34 cellular contexts compared by ENCODE assay signal in the genomic region with DNA sequence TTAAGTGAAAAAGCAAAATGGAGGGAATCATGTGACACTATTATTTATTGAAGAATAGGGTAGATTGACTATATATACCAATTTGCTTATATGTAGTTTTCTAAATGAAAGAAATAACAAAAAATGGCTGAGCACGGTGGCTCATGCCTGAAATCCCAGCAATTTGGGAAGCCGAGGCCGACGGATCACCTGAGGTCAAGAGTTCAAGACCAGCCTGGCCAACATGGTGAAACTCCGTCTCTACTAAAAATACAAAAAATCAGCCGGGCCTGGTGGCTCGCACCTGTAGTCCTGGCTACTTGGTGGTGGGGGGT. TPM values are rescaled to one million over a fixed set of nuclear protein-coding genes. Genes with fewer than 3 reads are reported as not detected.
"Had no signal": no experiment of that assay in that cellular context is flagged by ENCODE, and none has a peak within 500 bp of the region (broad histone marks: within the 10 kb centered on the region; RNA-seq: fewer than 3 reads in every experiment).

No MANE protein-coding gene starts in this region.

- FAIRE-seq: astrocyte, bronchial epithelial cell had no signal

- H3K9me3 ChIP-seq: adrenal gland, ascending aorta, body of pancreas, breast epithelium had no signal

- H3K27ac ChIP-seq: adrenal gland, ascending aorta, body of pancreas, brain microvascular endothelial cell, breast epithelium, cardiac muscle cell had no signal

- H3K27me3 ChIP-seq: adrenal gland, ascending aorta, body of pancreas, brain microvascular endothelial cell, breast epithelium, cardiac muscle cell had no signal

- DNase-seq: activated effector memory CD4-positive, alpha-beta T cell treated with anti-CD3 and anti-CD28 coated beads, Interleukin-2, amount 50 U/mL, for 16 hours; activated effector memory CD4-positive, alpha-beta T cell treated with Interleukin-2 at 50 U/mL for 16 hours; activated gamma-delta T cell; activated gamma-delta T cell treated with Interleukin-2 at 50 U/mL for 16 hours; activated naive CD4-positive, alpha-beta T cell; activated naive CD4-positive, alpha-beta T cell treated with anti-CD3 and anti-CD28 coated beads for 36 hours; activated naive CD4-positive, alpha-beta T cell treated with anti-CD3 and anti-CD28 coated beads, Interleukin-2, amount 10 ng/mL, durations not matched to agents 7 days and 5 days; activated naive CD4-positive, alpha-beta T cell treated with anti-CD3 and anti-CD28 coated beads, Interleukin-2, amount 50 U/mL, for 16 hours; activated naive CD4-positive, alpha-beta T cell treated with Interleukin-2 at 50 U/mL for 16 hours; activated naive CD8-positive, alpha-beta T cell treated with anti-CD3 and anti-CD28 coated beads for 36 hours; activated naive CD8-positive, alpha-beta T cell treated with anti-CD3 and anti-CD28 coated beads, Interleukin-2, amount 10 ng/mL, durations not matched to agents 7 days and 5 days; activated naive CD8-positive, alpha-beta T cell treated with anti-CD3 and anti-CD28 coated beads, Interleukin-2, amount 50 U/mL, for 24 hours; activated T-cell treated with anti-CD3 and anti-CD28 coated beads, Interleukin-2, amount 50 U/mL, for 4 hours; activated T-cell treated with anti-CD3 and anti-CD28 coated beads, Interleukin-2, amount 50 U/mL, for 48 hours; activated T-cell treated with anti-CD3 and anti-CD28 coated beads, Interleukin-2, amount 50 U/mL, for 72 hours; adrenal gland; amniotic stem cell; amygdala; anterior cingulate cortex; aorta; body of pancreas; brain microvascular endothelial cell; caudate nucleus; central memory CD4-positive, alpha-beta T cell; cerebellar nuclear complex had no signal

- H3K4me1 ChIP-seq: adrenal gland, ascending aorta, body of pancreas, breast epithelium had no signal

- H3K4me3 ChIP-seq: adrenal gland, ascending aorta, body of pancreas, breast epithelium, cardiac muscle cell had no signal

- ATAC-seq: activated naive CD4-positive, alpha-beta T cell treated with anti-CD3 and anti-CD28 coated beads, Interleukin-2, amount 50 U/mL, for 72 hours; activated naive CD8-positive, alpha-beta T cell treated with anti-CD3 and anti-CD28 coated beads, Interleukin-2, amount 50 U/mL, for 24 hours; activated T-cell treated with anti-CD3 and anti-CD28 coated beads, Interleukin-2, amount 50 U/mL, for 4 hours; activated T-cell treated with anti-CD3 and anti-CD28 coated beads, Interleukin-2, amount 50 U/mL, for 72 hours; activated T-helper 17 cell treated with anti-CD3 and anti-CD28 coated beads, Interleukin-2, amount 50 U/mL, for 72 hours; body of pancreas had no signal

- H3K36me3 ChIP-seq: adrenal gland, ascending aorta, brain microvascular endothelial cell, breast epithelium, cardiac muscle cell had no signal

RNA-seq across cellular contexts. Expression of a gene that starts 59.3 kb away (rescaled TPM):
- total RNA-seq: activated naive CD4-positive, alpha-beta T cell treated with anti-CD3 and anti-CD28 coated beads, Interleukin-2, amount 50 U/mL, for 72 hours; activated naive CD8-positive, alpha-beta T cell treated with anti-CD3 and anti-CD28 coated beads, Interleukin-2, amount 10 ng/mL, durations not matched to agents 7 days and 5 days; activated T-helper 1 cell treated with anti-CD3 and anti-CD28 coated beads, Interleukin-12 subunit alpha, Interleukin-12 subunit beta, Interleukin-2, Interleukin-4 antibody, amounts not matched to agents 30 ng/mL and 10 ng/mL and 1 ng/mL, durations not matched to agents 14 hours and 24 hours and 36 hours; activated T-helper 17 cell treated with anti-CD3 and anti-CD28 coated beads, Interleukin-2, amount 50 U/mL, for 72 hours; activated T-helper 2 cell treated with anti-CD3 and anti-CD28 coated beads, Interferon-gamma antibody, Interleukin-2, Interleukin-4, amounts not matched to agents 10 μg/mL and 5 μg/mL and 100 μg/mL, durations not matched to agents 14 hours and 24 hours and 36 hours; ascending aorta; body of pancreas; bronchial epithelial cell had no signal
